In the genomic region with DNA sequence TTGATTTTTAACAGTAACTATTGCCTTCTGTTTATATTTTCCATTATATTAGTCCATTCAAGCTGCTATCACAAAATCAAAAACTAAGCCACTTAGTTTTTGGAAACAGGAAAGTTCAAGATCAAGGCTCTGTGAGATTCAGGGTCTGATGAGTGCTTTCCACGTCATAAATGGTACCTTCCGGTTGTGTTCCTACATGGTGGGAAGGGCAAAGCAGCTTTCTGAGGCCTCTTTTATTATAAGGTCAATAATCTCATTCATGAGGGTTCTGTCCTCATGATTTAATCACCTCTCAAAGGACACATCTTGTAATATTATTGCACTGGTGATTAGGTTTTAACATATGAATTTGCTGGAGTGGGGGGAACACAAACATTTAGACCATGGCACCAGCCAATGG, we compare ENCODE assay signal across 9 cellular contexts.
"Had no signal": no experiment of that assay in that cellular context is flagged by ENCODE, and none has a peak within 500 bp of the region (broad histone marks: within the 10 kb centered on the region; RNA-seq: fewer than 3 reads in every experiment).

No MANE protein-coding gene starts in this region.

- H3K27ac ChIP-seq: GM23248 had no signal

- H3K4me2 ChIP-seq: GM23338 had no signal

- H3K9ac ChIP-seq: GM23248 had no signal

- ATAC-seq: GM23338, HCT116 had no signal

- H3K4me1 ChIP-seq: HAP-1 had no signal

- H3K4me3 ChIP-seq: GM23248, GM23338, HAP-1 had no signal

- DNase-seq: GM23248, GOT3, H7, H9, HCEC 1CT, HFFc6 had no signal

- H2AFZ ChIP-seq: GM23248, GM23338 had no signal

- H3K9me3 ChIP-seq: HAP-1 had no signal

- H3K36me3 ChIP-seq: HAP-1 had no signal
